ENCODE assay signal across 8 cellular contexts in the genomic region with DNA sequence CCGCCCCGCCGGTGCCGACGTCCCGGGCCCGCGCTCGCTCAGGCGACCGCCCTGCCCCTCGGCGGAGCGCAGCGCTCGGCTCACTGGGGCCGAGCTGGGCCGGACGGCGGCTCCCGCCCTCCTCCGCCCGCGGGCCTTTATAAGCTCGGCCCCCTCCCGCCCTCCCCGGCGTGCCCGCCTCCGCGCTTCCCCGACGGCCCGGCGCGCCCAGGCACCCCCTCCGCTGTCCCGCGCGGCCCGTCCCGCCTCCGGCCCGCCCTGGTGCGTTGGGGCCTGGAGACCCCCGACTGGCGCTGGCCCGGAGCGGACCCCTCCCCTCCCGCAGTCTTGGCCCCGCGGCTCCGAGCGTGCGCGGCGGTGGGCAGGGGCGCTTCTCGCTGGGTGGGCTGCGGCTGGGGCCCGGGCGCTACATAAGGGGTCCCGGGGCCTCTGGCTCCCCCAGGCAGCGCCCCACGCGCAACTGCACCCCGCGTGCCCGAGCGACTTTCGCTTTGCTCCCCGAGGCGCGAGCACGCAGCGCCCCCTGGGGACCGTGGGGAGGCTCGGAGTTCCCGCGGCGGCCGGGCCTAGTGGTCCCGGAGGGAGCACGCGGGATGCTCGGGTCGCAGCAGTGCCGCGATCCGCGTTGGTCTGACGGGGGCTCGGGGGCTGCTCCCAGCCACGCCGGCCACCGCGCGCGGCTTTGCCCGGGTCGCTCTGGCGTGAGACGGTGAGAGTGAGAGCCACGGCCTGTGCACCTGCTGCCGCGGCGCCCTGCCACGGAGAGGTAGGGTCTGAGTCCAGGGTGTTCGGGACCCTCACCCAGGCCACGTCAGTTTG. TPM values are rescaled to one million over a fixed set of nuclear protein-coding genes. Genes with fewer than 3 reads are reported as not detected.
DNase-seq lines count a peak whose midpoint lies in the region; ATAC-seq and TF ChIP-seq lines count a peak whose summit lies in the region.

A gene with protein sequence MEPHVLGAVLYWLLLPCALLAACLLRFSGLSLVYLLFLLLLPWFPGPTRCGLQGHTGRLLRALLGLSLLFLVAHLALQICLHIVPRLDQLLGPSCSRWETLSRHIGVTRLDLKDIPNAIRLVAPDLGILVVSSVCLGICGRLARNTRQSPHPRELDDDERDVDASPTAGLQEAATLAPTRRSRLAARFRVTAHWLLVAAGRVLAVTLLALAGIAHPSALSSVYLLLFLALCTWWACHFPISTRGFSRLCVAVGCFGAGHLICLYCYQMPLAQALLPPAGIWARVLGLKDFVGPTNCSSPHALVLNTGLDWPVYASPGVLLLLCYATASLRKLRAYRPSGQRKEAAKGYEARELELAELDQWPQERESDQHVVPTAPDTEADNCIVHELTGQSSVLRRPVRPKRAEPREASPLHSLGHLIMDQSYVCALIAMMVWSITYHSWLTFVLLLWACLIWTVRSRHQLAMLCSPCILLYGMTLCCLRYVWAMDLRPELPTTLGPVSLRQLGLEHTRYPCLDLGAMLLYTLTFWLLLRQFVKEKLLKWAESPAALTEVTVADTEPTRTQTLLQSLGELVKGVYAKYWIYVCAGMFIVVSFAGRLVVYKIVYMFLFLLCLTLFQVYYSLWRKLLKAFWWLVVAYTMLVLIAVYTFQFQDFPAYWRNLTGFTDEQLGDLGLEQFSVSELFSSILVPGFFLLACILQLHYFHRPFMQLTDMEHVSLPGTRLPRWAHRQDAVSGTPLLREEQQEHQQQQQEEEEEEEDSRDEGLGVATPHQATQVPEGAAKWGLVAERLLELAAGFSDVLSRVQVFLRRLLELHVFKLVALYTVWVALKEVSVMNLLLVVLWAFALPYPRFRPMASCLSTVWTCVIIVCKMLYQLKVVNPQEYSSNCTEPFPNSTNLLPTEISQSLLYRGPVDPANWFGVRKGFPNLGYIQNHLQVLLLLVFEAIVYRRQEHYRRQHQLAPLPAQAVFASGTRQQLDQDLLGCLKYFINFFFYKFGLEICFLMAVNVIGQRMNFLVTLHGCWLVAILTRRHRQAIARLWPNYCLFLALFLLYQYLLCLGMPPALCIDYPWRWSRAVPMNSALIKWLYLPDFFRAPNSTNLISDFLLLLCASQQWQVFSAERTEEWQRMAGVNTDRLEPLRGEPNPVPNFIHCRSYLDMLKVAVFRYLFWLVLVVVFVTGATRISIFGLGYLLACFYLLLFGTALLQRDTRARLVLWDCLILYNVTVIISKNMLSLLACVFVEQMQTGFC (N-terminal part only) (minus strand): TSS at position 115 of the 819 bp plus-strand sequence. CDS start 256 bp downstream, outside the sequence.

- H3K27ac ChIP-seq in AG04450 (ENCODE audit: low read depth, low read length): peak within 1 kb of the TSS; percentile 77
- 0 out of 2 replicates have a peak within 1 kb of the TSS, but pooled peaks have one; percentile 21 for H3K27ac ChIP-seq in OCI-LY3 (ENCODE audit: low read length)
- H3K27ac ChIP-seq in substantia nigra (ENCODE audit: low read depth, low read length, poor library complexity, severe bottlenecking): peak within 1 kb of the TSS; percentile 90

- DNase-seq in AG04450 (ENCODE audit: low read depth, low spot score) (no peak), fibroblast of mammary gland (ENCODE audit: low read depth) (no peak), natural killer cell (peak; percentile 85), substantia nigra (lab: John Stamatoyannopoulos, UW) (peak in 41 of 49 donors; percentile 8 to 79 (median 59)), KBM-7 (no peak)
- peak; percentile 70 to 74 for DNase-seq in activated T-helper 1 cell treated with anti-CD3 and anti-CD28 coated beads, Interleukin-2, amount 50 U/mL, for 16 hours (ENCODE audit: low read depth in 1 of 2, low spot score in 1 of 2)

- H3K27ac Mint-ChIP-seq in natural killer cell: peak within 1 kb of the TSS; percentile 82 to 91

- intact Hi-C loops in natural killer cell (cut with micrococcal nuclease): loop anchor here (1.0 to 10.0 kb wide), 3 partner anchors 15 to 331 kb away; a partner anchor contains a TSS

- H3K79me2 ChIP-seq in OCI-LY3 (ENCODE audit: low read length): peaks cover 44% of the 10 kb centered on the region

- H4K20me1 ChIP-seq in OCI-LY3 (ENCODE audit: insufficient read depth, low read length): no peaks in the 10 kb centered on the region

- H3K4me3 ChIP-seq in AG04450 (ENCODE audit: low read depth, low read length) (peak within 1 kb of the TSS; percentile 75), OCI-LY3 (ENCODE audit: low read length) (peak within 1 kb of the TSS; percentile 84), fibroblast of mammary gland (ENCODE audit: control insufficient read depth, low read depth, low read length) (peak within 1 kb of the TSS; percentile 70)

- H3K27me3 ChIP-seq in AG04450 (ENCODE audit: control insufficient read depth, insufficient read depth, low read length): no peaks in the 10 kb centered on the region
- H3K27me3 ChIP-seq in OCI-LY3 (ENCODE audit: low read depth, low read length): peaks cover 14% of the 10 kb centered on the region

- peak; percentile 88 for TF ChIP-seq POLR2A in GM19099 (IDR thresholded peaks at IDR 0.05; ENCODE audit: extremely low read depth, insufficient read length, low read depth)

- H3K4me1 ChIP-seq in OCI-LY3 (ENCODE audit: low read length): peaks cover 34% of the 10 kb centered on the region

- H3K9me3 Mint-ChIP-seq in natural killer cell: no peaks in the 10 kb centered on the region

- CTCF ChIA-PET in AG04450 (lab: Charles Lee): interaction anchor here (0.7 to 2.3 kb wide), 7 partner anchors 11 to 382 kb away, joined by 3 to 8 read pairs (median 4); no protein-coding TSS in a partner anchor

- peak within 1 kb of the TSS; percentile 79 for H3K9ac ChIP-seq in OCI-LY3 (ENCODE audit: low read length)

- peak; percentile 60 to 83 (median 75) for ATAC-seq in natural killer cell

- peaks cover 44 to 50% of the 10 kb centered on the region in 2 donors for H3K4me1 Mint-ChIP-seq in natural killer cell

- H3K36me3 Mint-ChIP-seq in natural killer cell: no peaks in the 10 kb centered on the region

- no peaks in the 10 kb centered on the region for H3K27me3 Mint-ChIP-seq in natural killer cell (ENCODE audit: low read depth in 2 of 2)

- H3K9me3 ChIP-seq in AG04450 (ENCODE audit: control insufficient read depth, insufficient read depth, low read length) (no peaks in the 10 kb centered on the region; the same call in 1 of the 2 replicates), OCI-LY3 (ENCODE audit: insufficient read depth, low read length) (no peaks in the 10 kb centered on the region)

- H2AFZ ChIP-seq in OCI-LY3 (ENCODE audit: low read depth, low read length): peak within 1 kb of the TSS; percentile 45; the same call in 1 of the 2 replicates

- H3K4me2 ChIP-seq in OCI-LY3 (ENCODE audit: low read length): peak within 1 kb of the TSS; percentile 57

- peak within 1 kb of the TSS; percentile 86 for H3K4me3 Mint-ChIP-seq in natural killer cell

- peak; percentile 82 for TF ChIP-seq CTCF in AG04450 (IDR thresholded peaks at IDR 0.05; ENCODE audit: low read depth, low read length)
- peak; percentile 75 for TF ChIP-seq CTCF in OCI-LY3 (IDR thresholded peaks at IDR 0.05; ENCODE audit: low read depth, low read length)
- TF ChIP-seq CTCF in fibroblast of mammary gland (conservative IDR thresholded peaks at IDR 0.05; ENCODE audit: control insufficient read depth, insufficient read depth, low read depth, low read length): peak; percentile 45
- TF ChIP-seq CTCF in natural killer cell (IDR thresholded peaks at IDR 0.05): peak; percentile 97

- no peaks in the 10 kb centered on the region for H3K36me3 ChIP-seq in OCI-LY3 (replicated peaks; ENCODE audit: low read depth, low read length)

- in situ Hi-C loops in KBM-7 (cut with MboI; ENCODE audit: low pct_unique_long_range_greater_than_20kb, low sequenced_read_pairs): no loop called here

- POLR2A ChIA-PET in AG04450 (lab: Yijun Ruan, JAX): interaction anchor here (0.6 to 1.8 kb wide), 7 partner anchors 12 to 48 kb away, joined by 3 to 35 read pairs (median 4); a partner anchor contains a TSS

RNA-seq across cellular contexts. Expression of the gene that starts here (rescaled TPM):
- polyA plus RNA-seq in AG04450 (2011; rRNA removed): 47.0 and 72.7 TPM in 2 replicates
- polyA minus RNA-seq in AG04450 (2011; rRNA and poly(A)+ RNA removed): 62.8 and 92.2 TPM in 2 replicates
- total RNA-seq in natural killer cell: 100 to 1,000 TPM; 172 to 197 (median 183) TPM

Comparison
In these comparisons a context has a peak if more than half of its experiments do, and no peak if none do; other contexts are left out.
1. DNase-seq: peak in activated T-helper 1 cell treated with anti-CD3 and anti-CD28 coated beads, Interleukin-2, amount 50 U/mL, for 16 hours (2 of 2), natural killer cell (single experiment) and substantia nigra (41 of 49); none in AG04450 (single experiment), fibroblast of mammary gland (single experiment) and KBM-7 (single experiment).
2. H3K27ac ChIP-seq: peak in every context shown above with its lines; median percentile 90 in substantia nigra; 77 in AG04450; 21 in OCI-LY3.
3. CTCF ChIP-seq: peak in every context shown above with its lines; median percentile 97 in natural killer cell; 82 in AG04450; 75 in OCI-LY3; 45 in fibroblast of mammary gland.
4. Peak in every context shown above with its lines, with median percentiles within 50 percentile points of each other: H3K4me3 ChIP-seq.